In genomic region chr11:83157755-83158473, GRCh38 we compare ENCODE assay signal across 8 cellular contexts. TPM values are rescaled to one million over a fixed set of nuclear protein-coding genes. Genes with fewer than 3 reads are reported as not detected.
DNase-seq lines count a peak whose midpoint lies in the region; ATAC-seq, FAIRE-seq and TF ChIP-seq lines count a peak whose summit lies in the region.

No MANE protein-coding gene starts in this region.

- FAIRE-seq in GM19239 (lab: Jason Lieb, UNC) (peak; percentile 77), endothelial cell of umbilical vein (lab: Jason Lieb, UNC) (no peak)

- peaks cover 33% of the 10 kb centered on the region for H3K36me3 Mint-ChIP-seq in stimulated activated memory B cell treated with anti-CD40 and anti-IgM and Interleukin-4, amounts not matched to agents 10 μg/mL and 1 μg/mL and 100 μg/mL, for 72 hours

- H3K79me2 ChIP-seq in ACC112 (ENCODE audit: control insufficient read depth, insufficient read depth, low read length, unreplicated experiment) (peaks cover 58% of the 10 kb centered on the region), endothelial cell of umbilical vein (ENCODE audit: control insufficient read depth, insufficient read depth, low read length) (peaks cover 60% of the 10 kb centered on the region)

- ATAC-seq in stimulated activated memory B cell treated with anti-CD40 and anti-IgM and Interleukin-4, amounts not matched to agents 10 μg/mL and 1 μg/mL and 100 μg/mL, for 72 hours, result no peak
- no peak for ATAC-seq in GM21576 (IDR thresholded peaks at IDR 0.05; ENCODE audit: unreplicated experiment)

- H3K9me1 ChIP-seq in endothelial cell of umbilical vein (replicated peaks; ENCODE audit: control insufficient read depth, extremely low read depth, insufficient read depth, low read length), result no peaks in the 10 kb centered on the region

- CTCF ChIA-PET in endothelial cell of umbilical vein (lab: Charles Lee), result interaction anchor here (0.7 to 2.1 kb wide), 3 partner anchors 10 to 257 kb away, joined by 3 to 14 read pairs (median 3); partner anchors contain the start of genes DDIAS and PRCP

- dilution Hi-C loops in endothelial cell of umbilical vein (cut with MboI; ENCODE audit: extremely low pct_ligation_motif_present, low sequenced_read_pairs), result no loop called here

- H2AFZ ChIP-seq in ACC112 (ENCODE audit: low read length, unreplicated experiment) (no peak overlapping the region), endothelial cell of umbilical vein (ENCODE audit: low read depth, low read length) (no peak overlapping the region)

- peak overlapping the region; percentile 100 for H3K4me2 ChIP-seq in endothelial cell of umbilical vein (ENCODE audit: insufficient read depth, low read length)

- peaks cover 38% of the 10 kb centered on the region for H3K4me1 Mint-ChIP-seq in stimulated activated memory B cell treated with anti-CD40 and anti-IgM and Interleukin-4, amounts not matched to agents 10 μg/mL and 1 μg/mL and 100 μg/mL, for 72 hours

- peak overlapping the region; percentile 90 for H3K4me3 Mint-ChIP-seq in stimulated activated memory B cell treated with anti-CD40 and anti-IgM and Interleukin-4, amounts not matched to agents 10 μg/mL and 1 μg/mL and 100 μg/mL, for 72 hours

- no peaks in the 10 kb centered on the region for H3K9me3 Mint-ChIP-seq in stimulated activated memory B cell treated with anti-CD40 and anti-IgM and Interleukin-4, amounts not matched to agents 10 μg/mL and 1 μg/mL and 100 μg/mL, for 72 hours

- H3K4me1 ChIP-seq in ACC112 (ENCODE audit: control insufficient read depth, insufficient read depth, low read length, unreplicated experiment) (peaks cover 19% of the 10 kb centered on the region), endothelial cell of umbilical vein (ENCODE audit: control insufficient read depth, extremely low read depth, insufficient read depth, low read length) (peaks cover 32% of the 10 kb centered on the region)

- H3K4me3 ChIP-seq in ACC112 (ENCODE audit: low read depth, low read length), result peak overlapping the region; percentile 99
- H3K4me3 ChIP-seq in endothelial cell of umbilical vein (replicated peaks in 1 of 3; ENCODE audit: insufficient read depth in 1 of 3, low read depth in 1 of 3, low read length in 3 of 3), result peak overlapping the region; percentile 94 to 100 (median 100)

- POLR2A ChIA-PET in endothelial cell of umbilical vein (lab: Charles Lee), result interaction anchor here (0.7 to 1.9 kb wide), 7 partner anchors 14 to 258 kb away, joined by 3 to 8 read pairs (median 5); partner anchors contain the start of genes CCDC90B, PRCP and RAB30

- BruUV-seq in endothelial cell of umbilical vein (replicated peaks; lab: Mats Ljungman, UMichigan), result TSS peak; percentile 52

- H3K27me3 ChIP-seq in ACC112 (ENCODE audit: insufficient read depth, low read length) (no peaks in the 10 kb centered on the region), endothelial cell of umbilical vein (ENCODE audit: control insufficient read depth in 2 of 2, insufficient read depth in 2 of 2, low read length in 2 of 2) (no peaks in the 10 kb centered on the region)

- no peak for TF ChIP-seq CTCF in endothelial cell of umbilical vein (IDR thresholded peaks at IDR 0.05; ENCODE audit: extremely low read depth in 1 of 2, insufficient read depth in 1 of 2, low read depth in 1 of 2, low read length in 2 of 2)

- H3K27ac ChIP-seq in ACC112 (ENCODE audit: low read depth, low read length) (peak overlapping the region; percentile 92), endothelial cell of umbilical vein (ENCODE audit: insufficient read depth, low read depth, low read length) (peak overlapping the region; percentile 98)

- peaks cover 13% of the 10 kb centered on the region for H4K20me1 ChIP-seq in endothelial cell of umbilical vein (replicated peaks; ENCODE audit: control insufficient read depth, extremely low read depth, insufficient read depth, low read length)

- H3K27ac Mint-ChIP-seq in stimulated activated memory B cell treated with anti-CD40 and anti-IgM and Interleukin-4, amounts not matched to agents 10 μg/mL and 1 μg/mL and 100 μg/mL, for 72 hours, result peak overlapping the region; percentile 96

- H3K9ac ChIP-seq in endothelial cell of umbilical vein (replicated peaks; ENCODE audit: extremely low read depth, insufficient read depth, low read length), result peak overlapping the region; percentile 99

- DNase-seq in GM19239 (ENCODE audit: insufficient read length, low spot score) (no peak), NCI-H82 treated with DMSO at 0.1 percent for 48 hours (lab: John Stamatoyannopoulos, UW; ENCODE audit: unreplicated experiment) (peak; percentile 12), endothelial cell of umbilical vein (ENCODE audit: low read depth, low spot score) (peak; percentile 70), middle frontal gyrus (ENCODE audit: extremely low spot score, low spot score) (peak; percentile 24)
- peak; percentile 35 for DNase-seq in activated CD8-positive, alpha-beta memory T cell treated with anti-CD3 and anti-CD28 coated beads, Interleukin-2, amount 50 U/mL, for 4 hours

- intact Hi-C loops in endothelial cell of umbilical vein (cut with micrococcal nuclease), result loop anchor here (1.0 to 5.0 kb wide), 8 partner anchors 36 to 381 kb away; partner anchors contain the start of gene CCDC90B

- H3K9me3 ChIP-seq in endothelial cell of umbilical vein (replicated peaks; ENCODE audit: control insufficient read depth, insufficient read depth, low read length), result no peaks in the 10 kb centered on the region

- no peaks in the 10 kb centered on the region for H3K27me3 Mint-ChIP-seq in stimulated activated memory B cell treated with anti-CD40 and anti-IgM and Interleukin-4, amounts not matched to agents 10 μg/mL and 1 μg/mL and 100 μg/mL, for 72 hours

- TF ChIP-seq POLR2A in endothelial cell of umbilical vein (IDR thresholded peaks at IDR 0.05; ENCODE audit: low read depth, low read length), result no peak

- H3K36me3 ChIP-seq in ACC112 (ENCODE audit: insufficient read depth, low read length), result peaks cover 28% of the 10 kb centered on the region
- H3K36me3 ChIP-seq in endothelial cell of umbilical vein (ENCODE audit: control insufficient read depth in 2 of 2, extremely low read depth in 1 of 2, insufficient read depth in 2 of 2, low read length in 2 of 2), result peaks cover 0 to 5% of the 10 kb centered on the region in 2 experiments

TF ChIP-seq in endothelial cell of umbilical vein, 7 proteins besides CTCF, POLR2A, EP300 and RAD21:
- no peak for TF ChIP-seq MYC (IDR thresholded peaks at IDR 0.05; ENCODE audit: low read depth, low read length)
- TF ChIP-seq POLR2AphosphoS5 (IDR thresholded peaks at IDR 0.05; ENCODE audit: insufficient read depth, low read depth, low read length), result peak; percentile 4
- TF ChIP-seq GATA2 (IDR thresholded peaks at IDR 0.05; ENCODE audit: insufficient read depth, insufficient read length, low read depth, low read length), result peak; percentile 9
TF ChIP-seq in endothelial cell of umbilical vein: peak in this region for 2.

RNA-seq across cellular contexts. Expression of gene PCF11, which starts 1.0 kb away (rescaled TPM):
- total RNA-seq in endothelial cell of umbilical vein, result 51.2 and 53.5 TPM in 2 replicates
- polyA plus RNA-seq in endothelial cell of umbilical vein, result 25.6 and 38.0 TPM in 2 replicates
- 21.7 and 24.5 TPM in 2 replicates for polyA plus RNA-seq in endothelial cell of umbilical vein (2011; cell fraction: cytosol; rRNA removed)
- 110 and 198 TPM in 2 replicates for polyA plus RNA-seq in endothelial cell of umbilical vein (2011; cell fraction: nucleus; rRNA removed)
- 22.5 and 26.8 TPM in 2 replicates for polyA plus RNA-seq in endothelial cell of umbilical vein (2012)
- 35.7 and 43.9 TPM in 2 replicates for polyA minus RNA-seq in endothelial cell of umbilical vein
- polyA minus RNA-seq in endothelial cell of umbilical vein (2011; cell fraction: cytosol; rRNA and poly(A)+ RNA removed), result 18.8 TPM
- 123 and 145 TPM in 2 replicates for polyA minus RNA-seq in endothelial cell of umbilical vein (2011; cell fraction: nucleus; rRNA and poly(A)+ RNA removed)

RNA-seq across cellular contexts. Expression of gene ANKRD42, which starts 35.6 kb away (rescaled TPM):
- total RNA-seq in endothelial cell of umbilical vein, result 6.6 and 7.6 TPM in 2 replicates
- 2.5 and 3.3 TPM in 2 replicates for polyA plus RNA-seq in endothelial cell of umbilical vein
- 3.2 and 3.3 TPM in 2 replicates for polyA plus RNA-seq in endothelial cell of umbilical vein (2011; cell fraction: cytosol; rRNA removed)
- polyA plus RNA-seq in endothelial cell of umbilical vein (2011; cell fraction: nucleus; rRNA removed), result 3.5 and 5.6 TPM in 2 replicates
- 7.1 TPM in 2 replicates for polyA plus RNA-seq in endothelial cell of umbilical vein (2012)
- polyA minus RNA-seq in endothelial cell of umbilical vein, result 6.1 and 7.3 TPM in 2 replicates
- 4.0 TPM for polyA minus RNA-seq in endothelial cell of umbilical vein (2011; cell fraction: cytosol; rRNA and poly(A)+ RNA removed)
- polyA minus RNA-seq in endothelial cell of umbilical vein (2011; cell fraction: nucleus; rRNA and poly(A)+ RNA removed), result 4.4 and 6.6 TPM in 2 replicates
